Comparison of ENCODE assay signal across 9 cellular contexts in the genomic region with DNA sequence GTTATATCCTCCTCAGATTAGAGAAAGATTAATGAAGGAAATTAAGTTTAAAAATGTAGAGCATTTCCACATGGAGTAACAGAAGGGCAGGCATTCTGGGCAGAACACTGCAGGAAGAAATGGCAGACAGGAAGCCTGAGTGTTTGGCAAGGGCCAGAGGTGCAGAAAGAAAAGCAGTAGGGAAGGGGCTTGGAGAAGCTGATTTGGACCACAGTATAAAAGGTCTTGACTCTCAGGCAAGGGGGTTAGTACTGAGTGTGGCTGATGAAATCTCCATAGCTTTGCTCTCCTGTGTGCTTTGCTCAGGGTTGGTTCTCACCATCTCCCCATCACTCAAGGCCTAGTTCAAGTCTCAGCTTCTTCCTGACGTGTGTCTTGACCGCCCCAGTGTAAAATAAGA.
DNase-seq lines count a peak whose midpoint lies in the region; ATAC-seq and TF ChIP-seq lines count a peak whose summit lies in the region.
"Had no signal": no experiment of that assay in that cellular context is flagged by ENCODE, and none has a peak within 500 bp of the region (broad histone marks: within the 10 kb centered on the region; RNA-seq: fewer than 3 reads in every experiment).

No MANE protein-coding gene starts in this region.

- H3K4me3 Mint-ChIP-seq in H9: no peak overlapping the region

- no peaks in the 10 kb centered on the region for H3K27me3 Mint-ChIP-seq in H9 (ENCODE audit: low read depth)

- H3K4me2 ChIP-seq in H9 (ENCODE audit: insufficient read depth, insufficient read length, low read length) (no peak overlapping the region), smooth muscle cell (peak overlapping the region; percentile 60)

- no peak overlapping the region for H3K23ac ChIP-seq in H9 (ENCODE audit: insufficient read length, low read depth, low read length)

- H3K9me3 Mint-ChIP-seq in H9: no peaks in the 10 kb centered on the region

- H2BK120ac ChIP-seq in H9 (ENCODE audit: low read depth, low read length, poor library complexity, severe bottlenecking): no peak overlapping the region

- H3K9me3 ChIP-seq in H9 (ENCODE audit: control insufficient read depth, low read depth, low read length) (no peaks in the 10 kb centered on the region), esophagus (ENCODE audit: control insufficient read depth in 2 of 2, insufficient read depth in 1 of 2, low read depth in 1 of 2, low read length in 1 of 2) (no peaks in the 10 kb centered on the region), smooth muscle cell (replicated peaks; ENCODE audit: low read depth) (no peaks in the 10 kb centered on the region)
- H3K9me3 ChIP-seq in effector memory CD4-positive, alpha-beta T cell (ENCODE audit: control insufficient read depth, low read length): no peaks in the 10 kb centered on the region

- in situ Hi-C loops in GM13976 (cut with MboI; ENCODE audit: low sequenced_read_pairs, unreplicated experiment): no loop called here

- H3K4me1 ChIP-seq in H9 (ENCODE audit: insufficient read depth, low read length) (peaks cover 23% of the 10 kb centered on the region), esophagus (ENCODE audit: control insufficient read depth in 2 of 2, insufficient read depth in 2 of 2, low read length in 1 of 2) (peaks cover 0 to 2% of the 10 kb centered on the region in 2 donors), smooth muscle cell (ENCODE audit: low read depth) (peaks cover 34% of the 10 kb centered on the region)
- H3K4me1 ChIP-seq in effector memory CD4-positive, alpha-beta T cell (ENCODE audit: control insufficient read depth, insufficient read depth, low read length, poor library complexity, severe bottlenecking): peaks cover 38% of the 10 kb centered on the region

- H2BK20ac ChIP-seq in H9 (ENCODE audit: low read depth, low read length, poor library complexity, severe bottlenecking): no peak overlapping the region

- H3K56ac ChIP-seq in H9 (ENCODE audit: insufficient read length, low read depth, low read length): no peak overlapping the region

- no CpG with 5 or more reads among the region's 2 CpGs for WGBS in H9 (ENCODE audit: extremely low coverage, insufficient read length, low lambda C conversion rate)
- WGBS in esophagus, 2 donors: 87 to 94% methylated on average over 2 of the region's 2 CpGs
- WGBS in smooth muscle cell (ENCODE audit: low lambda C conversion rate): 100% methylated on average over 2 of the region's 2 CpGs

- peaks cover 34 to 42% of the 10 kb centered on the region in 2 experiments for H3K4me1 Mint-ChIP-seq in H9

- no peak overlapping the region for H3T11ph ChIP-seq in H9 (ENCODE audit: low read length)

- H3K27me3 ChIP-seq in H9 (ENCODE audit: insufficient read depth, low read length) (no peaks in the 10 kb centered on the region), esophagus (ENCODE audit: control insufficient read depth in 1 of 2, insufficient read depth in 2 of 2, low read length in 2 of 2) (no peaks in the 10 kb centered on the region), smooth muscle cell (ENCODE audit: low read depth) (no peaks in the 10 kb centered on the region)
- H3K27me3 ChIP-seq in effector memory CD4-positive, alpha-beta T cell (replicated peaks; ENCODE audit: control insufficient read depth, insufficient read depth, low read length, poor library complexity, severe bottlenecking): no peaks in the 10 kb centered on the region

- H3K23me2 ChIP-seq in H9 (ENCODE audit: insufficient read length, low read depth, low read length, poor library complexity, severe bottlenecking): no peaks in the 10 kb centered on the region

- no peak overlapping the region for H4K91ac ChIP-seq in H9 (ENCODE audit: insufficient read length, low read depth, low read length)

- H4K20me1 ChIP-seq in H9 (ENCODE audit: control insufficient read depth, insufficient read depth, insufficient read length) (no peaks in the 10 kb centered on the region), smooth muscle cell (ENCODE audit: low read depth) (peaks cover 98% of the 10 kb centered on the region)

- no peak overlapping the region for H3K4ac ChIP-seq in H9 (ENCODE audit: low read depth, low read length)

- H4K5ac ChIP-seq in H9 (ENCODE audit: insufficient read length, low read depth, low read length): no peak overlapping the region

- peaks cover 3% of the 10 kb centered on the region; the same call in 1 of the 2 replicates for H3K79me2 ChIP-seq in H9 (ENCODE audit: insufficient read depth, low read length)
- peaks cover 82% of the 10 kb centered on the region for H3K79me2 ChIP-seq in smooth muscle cell (ENCODE audit: low read depth)

- H2AFZ ChIP-seq in H9 (ENCODE audit: low read length) (no peak overlapping the region), smooth muscle cell (ENCODE audit: low read depth) (no peak overlapping the region)

- peaks cover 0 to 10% of the 10 kb centered on the region in 2 donors for H3K36me3 ChIP-seq in esophagus (ENCODE audit: control insufficient read depth in 2 of 2, insufficient read depth in 2 of 2, low read length in 1 of 2)
- peaks cover 6% of the 10 kb centered on the region for H3K36me3 ChIP-seq in smooth muscle cell (ENCODE audit: low read depth)
- no peaks in the 10 kb centered on the region for H3K36me3 ChIP-seq in effector memory CD4-positive, alpha-beta T cell (ENCODE audit: control insufficient read depth, insufficient read depth, low read length)

- DNase-seq in H9 (no peak), smooth muscle cell (lab: John Stamatoyannopoulos, UW; ENCODE audit: unreplicated experiment) (no peak), 8988T (no peak), GM13976 (ENCODE audit: low spot score) (no peak)
- no peak for DNase-seq in effector memory CD4-positive, alpha-beta T cell
- DNase-seq: activated effector memory CD4-positive, alpha-beta T cell treated with Interleukin-2 at 50 U/mL for 16 hours; NCI-H1930 had no signal

- peak; percentile 2; the same call in 2 of the 3 replicates for ATAC-seq in SK-N-SH treated with all-trans-retinoic acid at 6 μM for 48 hours

- no peak overlapping the region for H3K14ac ChIP-seq in H9 (ENCODE audit: insufficient read depth, low read length)

- H2BK5ac ChIP-seq in H9 (ENCODE audit: insufficient read length, low read length): no peak overlapping the region

- no peak overlapping the region for H2AK5ac ChIP-seq in H9 (ENCODE audit: insufficient read length, low read length)

- no peaks in the 10 kb centered on the region for H3K79me1 ChIP-seq in H9 (ENCODE audit: insufficient read depth, low read depth, low read length, poor library complexity, severe bottlenecking)

- H4K8ac ChIP-seq in H9 (replicated peaks; ENCODE audit: insufficient read length, low read depth, low read length): no peak overlapping the region

- H3F3A ChIP-seq in smooth muscle cell (ENCODE audit: low read depth): peaks cover 35% of the 10 kb centered on the region

- peaks cover 6 to 14% (median 10%) of the 10 kb centered on the region in 3 experiments; a peak in 4 of 7 replicates for H3K36me3 Mint-ChIP-seq in H9 (ENCODE audit: insufficient read depth in 1 of 3, low read depth in 3 of 3)

- H3K27ac Mint-ChIP-seq in H9: peak overlapping the region in 2 of 3 experiments; percentile 40 to 76; a peak in 2 of 7 replicates

- no peak overlapping the region for H3K9ac ChIP-seq in H9 (ENCODE audit: extremely low read depth, insufficient read length, low read length)
- no peak overlapping the region for H3K9ac ChIP-seq in smooth muscle cell (ENCODE audit: low read depth)

- no peak overlapping the region for H3K27ac ChIP-seq in H9 (ENCODE audit: insufficient read length, low read depth, low read length)
- peak overlapping the region; percentile 57 to 74 for H3K27ac ChIP-seq in esophagus (ENCODE audit: low read depth in 2 of 2, low read length in 1 of 2)
- H3K27ac ChIP-seq in smooth muscle cell (ENCODE audit: low read depth): peak overlapping the region; percentile 69
- H3K27ac ChIP-seq in effector memory CD4-positive, alpha-beta T cell (ENCODE audit: insufficient read depth, low read length, poor library complexity, severe bottlenecking): no peak overlapping the region

- H3K4me3 ChIP-seq in esophagus (ENCODE audit: low read depth in 1 of 2, low read length in 2 of 2) (no peak overlapping the region), smooth muscle cell (no peak overlapping the region)
- H3K4me3 ChIP-seq in effector memory CD4-positive, alpha-beta T cell (ENCODE audit: insufficient read depth, low read depth, low read length, poor library complexity, severe bottlenecking): no peak overlapping the region

- TF ChIP-seq CTCF in H9 (conservative IDR thresholded peaks at IDR 0.05) (no peak), smooth muscle cell (IDR thresholded peaks at IDR 0.05; ENCODE audit: borderline replicate concordance, insufficient read depth, poor library complexity, severe bottlenecking) (no peak), GM13976 (IDR thresholded peaks at IDR 0.05; ENCODE audit: borderline replicate concordance, control extremely low read depth, extremely low read depth, insufficient read depth, missing control alignments) (no peak)

- H3K18ac ChIP-seq in H9 (ENCODE audit: insufficient read length, low read depth, low read length): no peak overlapping the region

- no peak overlapping the region for H2BK12ac ChIP-seq in H9 (ENCODE audit: insufficient read length, low read depth, low read length)

- no peak overlapping the region for H2BK15ac ChIP-seq in H9 (ENCODE audit: low read depth, low read length)

TF ChIP-seq in SK-N-SH treated with all-trans-retinoic acid at 6 μM for 48 hours, 23 proteins besides CTCF, POLR2A, EP300 and RAD21:
- TF ChIP-seq SNAI2 (CRISPR knock-in tag; IDR thresholded peaks at IDR 0.05): no peak
- TF ChIP-seq GLIS3 (CRISPR knock-in tag; IDR thresholded peaks at IDR 0.05): no peak
- TF ChIP-seq, protein P1, sequence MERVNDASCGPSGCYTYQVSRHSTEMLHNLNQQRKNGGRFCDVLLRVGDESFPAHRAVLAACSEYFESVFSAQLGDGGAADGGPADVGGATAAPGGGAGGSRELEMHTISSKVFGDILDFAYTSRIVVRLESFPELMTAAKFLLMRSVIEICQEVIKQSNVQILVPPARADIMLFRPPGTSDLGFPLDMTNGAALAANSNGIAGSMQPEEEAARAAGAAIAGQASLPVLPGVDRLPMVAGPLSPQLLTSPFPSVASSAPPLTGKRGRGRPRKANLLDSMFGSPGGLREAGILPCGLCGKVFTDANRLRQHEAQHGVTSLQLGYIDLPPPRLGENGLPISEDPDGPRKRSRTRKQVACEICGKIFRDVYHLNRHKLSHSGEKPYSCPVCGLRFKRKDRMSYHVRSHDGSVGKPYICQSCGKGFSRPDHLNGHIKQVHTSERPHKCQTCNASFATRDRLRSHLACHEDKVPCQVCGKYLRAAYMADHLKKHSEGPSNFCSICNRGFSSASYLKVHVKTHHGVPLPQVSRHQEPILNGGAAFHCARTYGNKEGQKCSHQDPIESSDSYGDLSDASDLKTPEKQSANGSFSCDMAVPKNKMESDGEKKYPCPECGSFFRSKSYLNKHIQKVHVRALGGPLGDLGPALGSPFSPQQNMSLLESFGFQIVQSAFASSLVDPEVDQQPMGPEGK (CRISPR knock-in tag; IDR thresholded peaks at IDR 0.05; ENCODE audit: borderline replicate concordance): no peak
- TF ChIP-seq BACH2 (CRISPR knock-in tag; IDR thresholded peaks at IDR 0.05; ENCODE audit: borderline replicate concordance): no peak
- peak; percentile 94 for TF ChIP-seq ZNF70 (CRISPR knock-in tag; IDR thresholded peaks at IDR 0.05)
- TF ChIP-seq TOX (CRISPR knock-in tag; IDR thresholded peaks at IDR 0.05; ENCODE audit: borderline replicate concordance): no peak
- no peak for TF ChIP-seq ZNF8 (CRISPR knock-in tag; IDR thresholded peaks at IDR 0.05)

Comparison
In these comparisons a context has a peak if more than half of its experiments do, and no peak if none do; other contexts are left out.
1. H3K27ac ChIP-seq: peak in esophagus (2 of 2) and smooth muscle cell (single experiment); none in H9 (single experiment) and effector memory CD4-positive, alpha-beta T cell (single experiment).